ENCODE assay signal across 30 cellular contexts in genomic region chr3:43706342-43706741, GRCh38.
"Had no signal": no experiment of that assay in that cellular context is flagged by ENCODE, and none has a peak within 500 bp of the region (broad histone marks: within the 10 kb centered on the region; RNA-seq: fewer than 3 reads in every experiment).

No MANE protein-coding gene starts in this region.

- H3K9me3 Mint-ChIP-seq: memory B cell; naive thymus-derived CD4-positive, alpha-beta T cell; natural killer cell treated with Interleukin-12 subunit alpha and Interleukin-12 subunit beta and Interleukin-15 and Interleukin-18, amount 100 ng/mL, for 72 hours; stimulated activated memory B cell treated with anti-CD40 and anti-IgM and Interleukin-4, amounts not matched to agents 10 μg/mL and 1 μg/mL and 100 μg/mL, for 72 hours; stimulated activated naive CD8-positive, alpha-beta T cell treated with anti-CD3 and anti-CD28 coated beads, Interleukin-15, amount 100 ng/mL, for 72 hours had no signal

- H3K4me3 ChIP-seq: left lung, lung, mucosa of descending colon, pancreas, prostate gland, sigmoid colon, spleen, testis, thyroid gland, transverse colon, upper lobe of left lung, vagina had no signal

- H3K27me3 Mint-ChIP-seq: memory B cell; naive thymus-derived CD4-positive, alpha-beta T cell; natural killer cell treated with Interleukin-12 subunit alpha and Interleukin-12 subunit beta and Interleukin-15 and Interleukin-18, amount 100 ng/mL, for 72 hours; stimulated activated memory B cell treated with anti-CD40 and anti-IgM and Interleukin-4, amounts not matched to agents 10 μg/mL and 1 μg/mL and 100 μg/mL, for 72 hours; stimulated activated naive CD8-positive, alpha-beta T cell treated with anti-CD3 and anti-CD28 coated beads, Interleukin-15, amount 100 ng/mL, for 72 hours had no signal

- DNase-seq: hippocampal formation; kidney glomerular epithelial cell; left cardiac atrium; left lung; midbrain; mucosa of descending colon; naive thymus-derived CD4-positive, alpha-beta T cell; nucleus accumbens; pancreas; posterior cingulate gyrus; retina; right cardiac atrium; sigmoid colon; small intestine; spleen; stimulated activated CD4-positive, alpha-beta T cell treated with anti-CD3 and anti-CD28 coated beads, Interleukin-4, amount 100 ng/mL, for 24 hours; stimulated activated naive CD4-positive, alpha-beta T cell treated with Interleukin-2 at 50 U/mL for 16 hours; stimulated activated naive CD8-positive, alpha-beta T cell treated with anti-CD3 and anti-CD28 coated beads, Interleukin-15, amount 100 ng/mL, for 72 hours; substantia nigra; testis; transverse colon; upper lobe of left lung had no signal

- H3K9me3 ChIP-seq: left lung, mucosa of descending colon, pancreas, prostate gland, sigmoid colon, spleen, testis, thyroid gland, transverse colon, upper lobe of left lung, vagina had no signal

- H3K36me3 ChIP-seq: prostate gland, thyroid gland had no signal

- ATAC-seq: left cardiac atrium; left lung; mucosa of descending colon; naive thymus-derived CD4-positive, alpha-beta T cell; natural killer cell treated with Interleukin-12 subunit alpha and Interleukin-12 subunit beta and Interleukin-15 and Interleukin-18, amount 100 ng/mL, for 72 hours; pancreas; right cardiac atrium; stimulated activated memory B cell treated with anti-CD40 and anti-IgM and Interleukin-4, amounts not matched to agents 10 μg/mL and 1 μg/mL and 100 μg/mL, for 72 hours; stimulated activated naive CD8-positive, alpha-beta T cell treated with anti-CD3 and anti-CD28 coated beads, Interleukin-15, amount 100 ng/mL, for 72 hours had no signal

- H3K27me3 ChIP-seq: left lung, pancreas, sigmoid colon, spleen, testis, thyroid gland, transverse colon, upper lobe of left lung, vagina had no signal

- FAIRE-seq: keratinocyte, pancreas, small intestine had no signal

- H3K27ac ChIP-seq: left lung, pancreas, prostate gland, sigmoid colon, testis, thyroid gland, transverse colon, upper lobe of left lung, vagina had no signal

- H3K4me1 ChIP-seq: prostate gland, testis had no signal

- H3K27ac Mint-ChIP-seq: memory B cell; natural killer cell treated with Interleukin-12 subunit alpha and Interleukin-12 subunit beta and Interleukin-15 and Interleukin-18, amount 100 ng/mL, for 72 hours; stimulated activated memory B cell treated with anti-CD40 and anti-IgM and Interleukin-4, amounts not matched to agents 10 μg/mL and 1 μg/mL and 100 μg/mL, for 72 hours; stimulated activated naive CD8-positive, alpha-beta T cell treated with anti-CD3 and anti-CD28 coated beads, Interleukin-15, amount 100 ng/mL, for 72 hours had no signal

- H3K4me3 Mint-ChIP-seq: memory B cell; naive thymus-derived CD4-positive, alpha-beta T cell; natural killer cell treated with Interleukin-12 subunit alpha and Interleukin-12 subunit beta and Interleukin-15 and Interleukin-18, amount 100 ng/mL, for 72 hours; stimulated activated memory B cell treated with anti-CD40 and anti-IgM and Interleukin-4, amounts not matched to agents 10 μg/mL and 1 μg/mL and 100 μg/mL, for 72 hours; stimulated activated naive CD8-positive, alpha-beta T cell treated with anti-CD3 and anti-CD28 coated beads, Interleukin-15, amount 100 ng/mL, for 72 hours had no signal
